In the genomic region with DNA sequence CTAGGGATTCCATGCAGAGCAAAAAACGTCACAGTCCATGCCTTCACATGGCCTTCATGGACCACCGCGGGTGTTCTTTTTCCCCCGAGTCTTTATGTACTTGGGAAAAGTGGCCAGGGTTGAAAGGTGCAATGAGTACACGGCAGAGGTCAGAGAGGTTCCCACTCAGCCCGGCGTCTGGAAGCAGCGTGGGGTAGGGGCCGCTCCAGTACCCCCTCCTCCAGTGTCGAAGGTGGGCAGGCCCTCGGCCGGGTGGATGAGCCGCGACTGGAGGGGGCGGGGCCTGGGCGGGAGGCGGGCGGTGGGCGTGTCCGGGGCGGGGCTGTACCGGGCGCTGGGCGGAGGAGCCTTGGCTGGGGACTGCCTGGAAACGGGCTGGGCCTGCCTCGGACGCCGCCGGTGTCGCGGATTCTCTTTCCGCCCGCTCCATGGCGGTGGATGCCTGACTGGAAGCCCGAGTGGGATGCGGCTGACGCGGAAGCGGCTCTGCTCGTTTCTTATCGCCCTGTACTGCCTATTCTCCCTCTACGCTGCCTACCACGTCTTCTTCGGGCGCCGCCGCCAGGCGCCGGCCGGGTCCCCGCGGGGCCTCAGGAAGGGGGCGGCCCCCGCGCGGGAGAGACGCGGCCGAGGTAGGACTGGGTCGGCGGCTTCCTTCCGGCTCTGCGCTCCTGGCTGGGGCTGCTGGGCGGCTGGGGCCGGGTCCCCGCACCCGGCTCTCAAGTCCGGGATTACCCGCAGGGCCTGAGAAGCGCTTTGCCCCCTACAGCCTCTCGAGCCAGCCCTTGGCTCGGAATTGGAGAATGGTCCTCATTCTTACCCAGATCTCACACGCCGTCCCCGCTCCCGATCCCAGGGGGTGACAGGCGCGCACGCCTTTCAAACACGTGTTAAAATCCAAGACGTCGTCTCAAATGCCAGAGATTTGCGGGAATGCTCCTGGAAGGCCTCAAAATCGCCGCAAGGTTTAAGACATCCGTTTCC, we compare ENCODE assay signal across 8 cellular contexts. TPM values are rescaled to one million over a fixed set of nuclear protein-coding genes. Genes with fewer than 3 reads are reported as not detected.
DNase-seq lines count a peak whose midpoint lies in the region; ATAC-seq and TF ChIP-seq lines count a peak whose summit lies in the region.

A gene with protein sequence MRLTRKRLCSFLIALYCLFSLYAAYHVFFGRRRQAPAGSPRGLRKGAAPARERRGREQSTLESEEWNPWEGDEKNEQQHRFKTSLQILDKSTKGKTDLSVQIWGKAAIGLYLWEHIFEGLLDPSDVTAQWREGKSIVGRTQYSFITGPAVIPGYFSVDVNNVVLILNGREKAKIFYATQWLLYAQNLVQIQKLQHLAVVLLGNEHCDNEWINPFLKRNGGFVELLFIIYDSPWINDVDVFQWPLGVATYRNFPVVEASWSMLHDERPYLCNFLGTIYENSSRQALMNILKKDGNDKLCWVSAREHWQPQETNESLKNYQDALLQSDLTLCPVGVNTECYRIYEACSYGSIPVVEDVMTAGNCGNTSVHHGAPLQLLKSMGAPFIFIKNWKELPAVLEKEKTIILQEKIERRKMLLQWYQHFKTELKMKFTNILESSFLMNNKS (plus strand): TSS at position 412 of the 984 bp plus-strand sequence. CDS start 52 bp downstream, at position 464.

- no peaks in the 10 kb centered on the region for H3K27me3 ChIP-seq in thymus (ENCODE audit: control insufficient read depth, insufficient read depth)

- H3K36me3 ChIP-seq in thymus (ENCODE audit: control insufficient read depth, insufficient read depth), result peaks cover 3% of the 10 kb centered on the region

- 1% methylated on average over 86 of the region's 86 CpGs for WGBS in thymus

- TF ChIP-seq CTCF in GM10266 (IDR thresholded peaks at IDR 0.05; ENCODE audit: control insufficient read depth, insufficient read depth, low read depth, missing control alignments) (no peak), NB4 (IDR thresholded peaks at IDR 0.05; ENCODE audit: low read depth, low read length) (no peak), osteocyte (IDR thresholded peaks at IDR 0.05) (no peak)

- peaks cover 35% of the 10 kb centered on the region for H3K4me1 Mint-ChIP-seq in activated naive CD8-positive, alpha-beta T cell (ENCODE audit: low read depth)
- peaks cover 14% of the 10 kb centered on the region for H3K4me1 Mint-ChIP-seq in osteocyte (ENCODE audit: unreplicated experiment)

- H3K4me1 ChIP-seq in thymus (ENCODE audit: control insufficient read depth, insufficient read depth, low read length), result peaks cover 3% of the 10 kb centered on the region

- ATAC-seq in HG02571 (IDR thresholded peaks at IDR 0.05; ENCODE audit: unreplicated experiment), result peak; percentile 96

- H3K9me3 Mint-ChIP-seq in activated naive CD8-positive, alpha-beta T cell (ENCODE audit: low read depth), result no peaks in the 10 kb centered on the region
- no peaks in the 10 kb centered on the region for H3K9me3 Mint-ChIP-seq in osteocyte (ENCODE audit: unreplicated experiment)

- H3K27ac Mint-ChIP-seq in activated naive CD8-positive, alpha-beta T cell, result peak within 1 kb of the TSS; percentile 95
- H3K27ac Mint-ChIP-seq in osteocyte (ENCODE audit: unreplicated experiment), result peak within 1 kb of the TSS; percentile 92

- peaks cover 25% of the 10 kb centered on the region for H3K36me3 Mint-ChIP-seq in activated naive CD8-positive, alpha-beta T cell
- peaks cover 18% of the 10 kb centered on the region for H3K36me3 Mint-ChIP-seq in osteocyte (ENCODE audit: unreplicated experiment)

- peak within 1 kb of the TSS; percentile 89 for H3K27ac ChIP-seq in thymus (ENCODE audit: low read depth)

- H3K9me3 ChIP-seq in thymus (ENCODE audit: control insufficient read depth), result no peaks in the 10 kb centered on the region

- H3K4me3 Mint-ChIP-seq in activated naive CD8-positive, alpha-beta T cell, result peak within 1 kb of the TSS; percentile 96
- H3K4me3 Mint-ChIP-seq in osteocyte (ENCODE audit: unreplicated experiment), result peak within 1 kb of the TSS; percentile 97

- peak; percentile 69 for TF ChIP-seq POLR2A in NB4 (IDR thresholded peaks at IDR 0.05; ENCODE audit: extremely low read depth, insufficient read length)

- peak within 1 kb of the TSS; percentile 86 for H3K4me3 ChIP-seq in NB4 (ENCODE audit: low read depth, low read length)
- peak within 1 kb of the TSS; percentile 96 for H3K4me3 ChIP-seq in thymus (ENCODE audit: low read length)

- DNase-seq in GM10266 (ENCODE audit: extremely low spot score) (peak; percentile 94), NB4 (ENCODE audit: low read depth) (peak; percentile 87), SKM-1 treated with dmso at 0.1 percent for 144 hours (lab: John Stamatoyannopoulos, UW; ENCODE audit: unreplicated experiment) (peak; percentile 25), glomerular visceral epithelial cell (ENCODE audit: extremely low spot score) (peak; percentile 83), osteocyte (ENCODE audit: extremely low spot score, unreplicated experiment) (peak; percentile 95)

- no peaks in the 10 kb centered on the region for H3K27me3 Mint-ChIP-seq in activated naive CD8-positive, alpha-beta T cell
- H3K27me3 Mint-ChIP-seq in osteocyte (ENCODE audit: unreplicated experiment), result peaks cover 11% of the 10 kb centered on the region

RNA-seq across cellular contexts. Expression of the gene that starts here (rescaled TPM):
- total RNA-seq in osteocyte, result 18.6 and 22.2 TPM in 2 replicates
- 15.7 TPM for polyA plus RNA-seq in thymus

Comparison
In these comparisons a context has a peak if more than half of its experiments do, and no peak if none do; other contexts are left out.
1. Peak in every context shown above with its lines: DNase-seq, ATAC-seq, H3K4me3 ChIP-seq and H3K27ac ChIP-seq.
2. DNase-seq: peak in every context shown above with its lines; median percentile 95 in osteocyte; 94 in GM10266; 87 in NB4; 83 in glomerular visceral epithelial cell; 25 in SKM-1 treated with dmso at 0.1 percent for 144 hours.